In genomic region chrX:111095974-111096870, GRCh38 we compare ENCODE assay signal across 7 cellular contexts.
DNase-seq lines count a peak whose midpoint lies in the region; ATAC-seq and TF ChIP-seq lines count a peak whose summit lies in the region.

Gene PAK3 (plus strand): TSS chrX:111096191. CDS start chrX:111123104, 26,913 bp downstream.

- H3K9ac ChIP-seq in SU-DHL-6 (ENCODE audit: low read length), result no peak within 1 kb of the TSS

- no peak within 1 kb of the TSS for H3K27ac ChIP-seq in SU-DHL-6 (ENCODE audit: low read depth, low read length)

- H3K9me3 ChIP-seq in SU-DHL-6 (ENCODE audit: insufficient read depth, low read length), result no peaks in the 10 kb centered on the region

- peak within 1 kb of the TSS; percentile 25 for H3K4me2 ChIP-seq in SU-DHL-6 (ENCODE audit: low read depth, low read length, poor library complexity, severe bottlenecking)

- no peaks in the 10 kb centered on the region for H3K27me3 ChIP-seq in SU-DHL-6 (ENCODE audit: low read length)

- no peaks in the 10 kb centered on the region for H3K36me3 Mint-ChIP-seq in stimulated activated effector memory CD8-positive, alpha-beta T cell treated with anti-CD3 and anti-CD28 coated beads, Interleukin-12 subunit alpha, Interleukin-12 subunit beta, amount 100 ng/mL, for 72 hours

- H3K4me1 Mint-ChIP-seq in stimulated activated effector memory CD8-positive, alpha-beta T cell treated with anti-CD3 and anti-CD28 coated beads, Interleukin-12 subunit alpha, Interleukin-12 subunit beta, amount 100 ng/mL, for 72 hours, result peaks cover 23% of the 10 kb centered on the region

- DNase-seq in HuH-7 (ENCODE audit: low spot score) (peak; percentile 20), choroid plexus epithelial cell (ENCODE audit: low read depth) (peak; percentile 22), left kidney (ENCODE audit: low read depth, low spot score) (peak; percentile 92), SIG-M5 (lab: John Stamatoyannopoulos, UW) (no peak)
- peak in 1 of 2 donors; percentile 52 for DNase-seq in stimulated activated effector memory CD8-positive, alpha-beta T cell treated with anti-CD3 and anti-CD28 coated beads, Interleukin-12 subunit alpha, Interleukin-12 subunit beta, amount 100 ng/mL, for 72 hours (ENCODE audit: low spot score in 2 of 2)

- no peak for TF ChIP-seq CTCF in SU-DHL-6 (IDR thresholded peaks at IDR 0.05; ENCODE audit: insufficient read depth, low read length, poor library complexity, severe bottlenecking)
- no peak for TF ChIP-seq CTCF in choroid plexus epithelial cell (conservative IDR thresholded peaks at IDR 0.05; ENCODE audit: low read depth, low read length)

- H3K9me2 ChIP-seq in SU-DHL-6 (replicated peaks; ENCODE audit: insufficient read depth, low read length), result no peaks in the 10 kb centered on the region

- no peaks in the 10 kb centered on the region for H4K20me1 ChIP-seq in SU-DHL-6 (ENCODE audit: low read depth, low read length)

- H3K4me3 Mint-ChIP-seq in stimulated activated effector memory CD8-positive, alpha-beta T cell treated with anti-CD3 and anti-CD28 coated beads, Interleukin-12 subunit alpha, Interleukin-12 subunit beta, amount 100 ng/mL, for 72 hours, result peak within 1 kb of the TSS; percentile 80

- H3K9me3 Mint-ChIP-seq in stimulated activated effector memory CD8-positive, alpha-beta T cell treated with anti-CD3 and anti-CD28 coated beads, Interleukin-12 subunit alpha, Interleukin-12 subunit beta, amount 100 ng/mL, for 72 hours, result no peaks in the 10 kb centered on the region

- ATAC-seq in GM18868 (IDR thresholded peaks at IDR 0.05; ENCODE audit: unreplicated experiment), result peak; percentile 60
- ATAC-seq in stimulated activated effector memory CD8-positive, alpha-beta T cell treated with anti-CD3 and anti-CD28 coated beads, Interleukin-12 subunit alpha, Interleukin-12 subunit beta, amount 100 ng/mL, for 72 hours, result peak; percentile 84

- no peaks in the 10 kb centered on the region for H3K79me2 ChIP-seq in SU-DHL-6 (ENCODE audit: insufficient read depth, low read length)

- H3K27ac Mint-ChIP-seq in stimulated activated effector memory CD8-positive, alpha-beta T cell treated with anti-CD3 and anti-CD28 coated beads, Interleukin-12 subunit alpha, Interleukin-12 subunit beta, amount 100 ng/mL, for 72 hours, result peak within 1 kb of the TSS; percentile 50

- H3K36me3 ChIP-seq in SU-DHL-6 (ENCODE audit: low read length), result no peaks in the 10 kb centered on the region

- H3F3A ChIP-seq in SU-DHL-6 (ENCODE audit: insufficient read depth), result no peaks in the 10 kb centered on the region

- H2AFZ ChIP-seq in SU-DHL-6 (ENCODE audit: low read depth, low read length, severe bottlenecking), result no peak within 1 kb of the TSS

- no peak within 1 kb of the TSS for H3K4me3 ChIP-seq in SU-DHL-6 (ENCODE audit: insufficient read depth, low read length, poor library complexity, severe bottlenecking)
- H3K4me3 ChIP-seq in choroid plexus epithelial cell (ENCODE audit: low read depth, low read length), result peak within 1 kb of the TSS; percentile 33
